Comparison of ENCODE assay signal across 16 cellular contexts in the genomic region with DNA sequence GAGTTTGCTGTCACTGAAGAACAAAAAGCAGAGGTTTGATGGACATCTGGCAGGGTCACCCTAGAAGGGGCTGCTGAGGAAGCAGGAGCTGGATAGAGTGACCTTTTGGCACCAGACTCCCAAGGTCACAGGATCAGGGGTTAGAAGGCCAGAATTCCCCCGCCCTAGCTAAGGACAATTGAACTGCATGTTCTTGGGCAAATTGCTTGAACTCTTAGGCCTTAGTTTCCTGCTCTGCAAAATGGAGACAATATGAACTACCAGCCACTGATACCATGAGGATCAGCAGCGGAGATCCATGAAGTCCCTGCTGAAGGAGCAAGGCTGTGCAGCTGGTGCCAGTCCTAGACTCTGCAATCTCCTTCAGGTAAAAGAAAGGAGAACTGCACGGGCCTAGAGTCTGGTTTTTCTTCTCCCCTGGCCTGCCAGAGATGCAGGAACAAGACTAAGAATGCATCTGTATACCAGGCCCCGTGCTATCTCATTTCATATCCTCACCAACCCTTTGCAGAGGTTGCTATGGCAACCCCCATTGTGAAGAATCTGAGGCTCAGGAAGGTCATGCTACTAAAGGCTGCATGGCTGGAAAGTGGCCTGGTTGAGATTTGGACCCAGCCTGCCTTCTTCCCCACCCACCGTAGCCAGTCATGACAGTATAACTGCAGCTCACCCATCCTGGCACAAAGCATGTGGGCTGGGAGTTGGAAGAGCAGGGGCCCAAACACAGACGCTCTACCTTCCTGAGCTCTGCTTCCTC.
A peak's percentile ranks its signal among the peaks of the same experiment; 100 is the strongest.
DNase-seq lines count a peak whose midpoint lies in the region; ATAC-seq and TF ChIP-seq lines count a peak whose summit lies in the region.
"Had no signal": no experiment of that assay in that cellular context is flagged by ENCODE, and none has a peak within 500 bp of the region (broad histone marks: within the 10 kb centered on the region; RNA-seq: fewer than 3 reads in every experiment).

No MANE protein-coding gene starts in this region.

- no peak for TF ChIP-seq CTCF in brain microvascular endothelial cell (IDR thresholded peaks at IDR 0.05; ENCODE audit: low read depth, low read length, missing control alignments)

- no peak overlapping the region for H3K4me3 ChIP-seq in brain microvascular endothelial cell (ENCODE audit: low read depth, low read length)
- H3K4me3 ChIP-seq: sigmoid colon, SJCRH30 had no signal

- no peak overlapping the region for H3K27ac Mint-ChIP-seq in stimulated activated effector memory CD8-positive, alpha-beta T cell treated with anti-CD3 and anti-CD28 coated beads, Interleukin-12 subunit alpha, Interleukin-12 subunit beta, amount 100 ng/mL, for 72 hours
- H3K27ac Mint-ChIP-seq: activated CD4-positive, alpha-beta T cell treated with anti-CD3 and anti-CD28 coated beads, Interleukin-2, amount 10 ng/mL, durations not matched to agents 7 days and 5 days; activated naive CD4-positive, alpha-beta T cell treated with anti-CD3 and anti-CD28 coated beads, Interleukin-2, amount 10 ng/mL, durations not matched to agents 7 days and 5 days had no signal

- no peaks in the 10 kb centered on the region for H3K27me3 ChIP-seq in brain microvascular endothelial cell (replicated peaks)
- H3K27me3 ChIP-seq: sigmoid colon had no signal

- ATAC-seq in GM18909 (IDR thresholded peaks at IDR 0.05; ENCODE audit: poor library complexity, unreplicated experiment): no peak
- no peak for ATAC-seq in stimulated activated effector memory CD8-positive, alpha-beta T cell treated with anti-CD3 and anti-CD28 coated beads, Interleukin-12 subunit alpha, Interleukin-12 subunit beta, amount 100 ng/mL, for 72 hours
- ATAC-seq in HG02678 (IDR thresholded peaks at IDR 0.05; ENCODE audit: unreplicated experiment): no peak
- ATAC-seq: foreskin keratinocyte had no signal

- H3K9me3 Mint-ChIP-seq in stimulated activated effector memory CD8-positive, alpha-beta T cell treated with anti-CD3 and anti-CD28 coated beads, Interleukin-12 subunit alpha, Interleukin-12 subunit beta, amount 100 ng/mL, for 72 hours: no peaks in the 10 kb centered on the region
- H3K9me3 Mint-ChIP-seq: activated CD4-positive, alpha-beta T cell treated with anti-CD3 and anti-CD28 coated beads, Interleukin-2, amount 10 ng/mL, durations not matched to agents 7 days and 5 days; activated naive CD4-positive, alpha-beta T cell treated with anti-CD3 and anti-CD28 coated beads, Interleukin-2, amount 10 ng/mL, durations not matched to agents 7 days and 5 days had no signal

- in situ Hi-C loops in brain microvascular endothelial cell (cut with HindIII; ENCODE audit: low pct_ligation_motif_present, low sequenced_read_pairs): no loop called here

- DNase-seq in EH (ENCODE audit: low read depth): peak; percentile 47
- peak; percentile 18 for DNase-seq in NCI-H1092 (lab: John Stamatoyannopoulos, UW)
- DNase-seq in brain microvascular endothelial cell: peak; percentile 11
- DNase-seq in islet precursor cell: peak; percentile 58
- no peak for DNase-seq in stimulated activated effector memory CD8-positive, alpha-beta T cell treated with anti-CD3 and anti-CD28 coated beads, Interleukin-12 subunit alpha, Interleukin-12 subunit beta, amount 100 ng/mL, for 72 hours (ENCODE audit: low spot score in 2 of 2)
- DNase-seq in NCI-H128 (lab: John Stamatoyannopoulos, UW; ENCODE audit: unreplicated experiment): no peak
- DNase-seq: activated CD4-positive, alpha-beta T cell treated with anti-CD3 and anti-CD28 coated beads, Interleukin-2, amount 10 ng/mL, durations not matched to agents 7 days and 5 days; activated naive CD4-positive, alpha-beta T cell treated with anti-CD3 and anti-CD28 coated beads, Interleukin-2, amount 10 ng/mL, durations not matched to agents 7 days and 5 days; activated T-cell treated with anti-CD3 and anti-CD28 coated beads for 4 hours; foreskin keratinocyte; NCI-H2107; sigmoid colon; stimulated activated CD4-positive, alpha-beta T cell treated with anti-CD3 and anti-CD28 coated beads, Interleukin-2, amount 100 ng/mL, for 24 hours had no signal

- H3K36me3 ChIP-seq in brain microvascular endothelial cell (replicated peaks): no peaks in the 10 kb centered on the region
- H3K36me3 ChIP-seq: sigmoid colon, SJCRH30 had no signal

- H3K4me1 Mint-ChIP-seq in stimulated activated effector memory CD8-positive, alpha-beta T cell treated with anti-CD3 and anti-CD28 coated beads, Interleukin-12 subunit alpha, Interleukin-12 subunit beta, amount 100 ng/mL, for 72 hours: no peaks in the 10 kb centered on the region
- H3K4me1 Mint-ChIP-seq: activated CD4-positive, alpha-beta T cell treated with anti-CD3 and anti-CD28 coated beads, Interleukin-2, amount 10 ng/mL, durations not matched to agents 7 days and 5 days; activated naive CD4-positive, alpha-beta T cell treated with anti-CD3 and anti-CD28 coated beads, Interleukin-2, amount 10 ng/mL, durations not matched to agents 7 days and 5 days had no signal

- no peak overlapping the region for H3K27ac ChIP-seq in brain microvascular endothelial cell
- H3K27ac ChIP-seq: foreskin keratinocyte, sigmoid colon, SJCRH30 had no signal

- no peak overlapping the region for H3K4me3 Mint-ChIP-seq in stimulated activated effector memory CD8-positive, alpha-beta T cell treated with anti-CD3 and anti-CD28 coated beads, Interleukin-12 subunit alpha, Interleukin-12 subunit beta, amount 100 ng/mL, for 72 hours
- H3K4me3 Mint-ChIP-seq: activated CD4-positive, alpha-beta T cell treated with anti-CD3 and anti-CD28 coated beads, Interleukin-2, amount 10 ng/mL, durations not matched to agents 7 days and 5 days; activated naive CD4-positive, alpha-beta T cell treated with anti-CD3 and anti-CD28 coated beads, Interleukin-2, amount 10 ng/mL, durations not matched to agents 7 days and 5 days had no signal

- H3K36me3 Mint-ChIP-seq in stimulated activated effector memory CD8-positive, alpha-beta T cell treated with anti-CD3 and anti-CD28 coated beads, Interleukin-12 subunit alpha, Interleukin-12 subunit beta, amount 100 ng/mL, for 72 hours: no peaks in the 10 kb centered on the region
- H3K36me3 Mint-ChIP-seq: activated naive CD4-positive, alpha-beta T cell treated with anti-CD3 and anti-CD28 coated beads, Interleukin-2, amount 10 ng/mL, durations not matched to agents 7 days and 5 days had no signal

Comparison
In these comparisons a context has a peak if more than half of its experiments do, and no peak if none do; other contexts are left out.
1. DNase-seq: peak in EH (single experiment), NCI-H1092 (single experiment), brain microvascular endothelial cell (single experiment) and islet precursor cell (single experiment); none in stimulated activated effector memory CD8-positive, alpha-beta T cell treated with anti-CD3 and anti-CD28 coated beads, Interleukin-12 subunit alpha, Interleukin-12 subunit beta, amount 100 ng/mL, for 72 hours (0 of 2) and NCI-H128 (single experiment).